ENCODE assay signal across 9 cellular contexts in the genomic region with DNA sequence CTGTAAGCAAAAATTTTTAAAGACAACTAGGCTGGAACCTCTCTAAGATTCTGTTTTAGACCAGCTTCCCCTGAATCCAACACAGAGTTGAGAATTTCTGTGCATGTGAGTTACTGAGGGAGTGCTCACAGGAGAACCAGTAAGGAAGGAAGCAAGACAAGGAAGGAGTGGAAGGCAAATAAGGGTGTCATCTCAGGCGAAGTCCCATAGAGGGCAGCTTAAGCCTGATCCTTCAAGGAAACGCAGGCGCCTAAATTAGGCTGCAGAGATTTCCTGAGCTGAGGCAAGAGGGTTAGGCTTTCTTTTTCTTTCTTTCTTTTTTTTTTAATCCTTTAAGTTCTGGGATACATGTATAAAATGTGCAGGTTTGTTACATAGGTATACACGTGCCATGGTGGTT. TPM values are rescaled to one million over a fixed set of nuclear protein-coding genes. Genes with fewer than 3 reads are reported as not detected.
DNase-seq lines count a peak whose midpoint lies in the region; ATAC-seq and TF ChIP-seq lines count a peak whose summit lies in the region.
"Had no signal": no experiment of that assay in that cellular context is flagged by ENCODE, and none has a peak within 500 bp of the region (broad histone marks: within the 10 kb centered on the region; RNA-seq: fewer than 3 reads in every experiment).

No MANE protein-coding gene starts in this region.

- H3K9me3 ChIP-seq in CD4-positive, alpha-beta T cell (ENCODE audit: control insufficient read depth, low read length), result no peaks in the 10 kb centered on the region

- H3K4me3 Mint-ChIP-seq in activated T-helper 17 cell treated with anti-CD3 and anti-CD28 coated beads, Interleukin-2, amount 50 U/mL, for 72 hours, result no peak overlapping the region
- no peak overlapping the region for H3K4me3 Mint-ChIP-seq in CD4-positive, alpha-beta T cell
- H3K4me3 Mint-ChIP-seq: activated T-cell treated with anti-CD3 and anti-CD28 coated beads, Interleukin-2, amount 50 U/mL, for 24 hours had no signal

- H3K9me3 Mint-ChIP-seq in activated T-helper 17 cell treated with anti-CD3 and anti-CD28 coated beads, Interleukin-2, amount 50 U/mL, for 72 hours, result no peaks in the 10 kb centered on the region
- H3K9me3 Mint-ChIP-seq in CD4-positive, alpha-beta T cell, result no peaks in the 10 kb centered on the region

- ATAC-seq in activated T-helper 17 cell treated with anti-CD3 and anti-CD28 coated beads, Interleukin-2, amount 50 U/mL, for 72 hours (replicated peaks), result no peak
- ATAC-seq in CD4-positive, alpha-beta T cell (ENCODE audit: poor library complexity), result no peak

- H3K27me3 Mint-ChIP-seq in activated T-helper 17 cell treated with anti-CD3 and anti-CD28 coated beads, Interleukin-2, amount 50 U/mL, for 72 hours, result peaks cover 7% of the 10 kb centered on the region
- H3K27me3 Mint-ChIP-seq in CD4-positive, alpha-beta T cell, result peaks cover 15% of the 10 kb centered on the region

- CTCF ChIA-PET in CD4-positive, alpha-beta T cell (lab: Charles Lee), result no interaction called here

- no peak for TF ChIP-seq POLR2A in erythroblast (IDR thresholded peaks at IDR 0.05; ENCODE audit: low read length)

- no peaks in the 10 kb centered on the region for H3K27me3 ChIP-seq in CD4-positive, alpha-beta T cell (ENCODE audit: control insufficient read depth, insufficient read depth, low read length)

- intact Hi-C loops in CD4-positive, alpha-beta T cell (cut with DNase I, micrococcal nuclease), result no loop called here

- no peak for TF ChIP-seq CTCF in CD4-positive, alpha-beta T cell (IDR thresholded peaks at IDR 0.05)

- H3K4me1 Mint-ChIP-seq in activated T-helper 17 cell treated with anti-CD3 and anti-CD28 coated beads, Interleukin-2, amount 50 U/mL, for 72 hours, result no peaks in the 10 kb centered on the region
- H3K4me1 Mint-ChIP-seq in CD4-positive, alpha-beta T cell (ENCODE audit: low read depth), result no peaks in the 10 kb centered on the region

- no peak overlapping the region for H3K27ac Mint-ChIP-seq in activated T-helper 17 cell treated with anti-CD3 and anti-CD28 coated beads, Interleukin-2, amount 50 U/mL, for 72 hours
- no peak overlapping the region for H3K27ac Mint-ChIP-seq in CD4-positive, alpha-beta T cell
- H3K27ac Mint-ChIP-seq: activated T-cell treated with anti-CD3 and anti-CD28 coated beads, Interleukin-2, amount 50 U/mL, for 24 hours had no signal

- POLR2A ChIA-PET in CD4-positive, alpha-beta T cell (lab: Charles Lee), result no interaction called here

- H3K27ac ChIP-seq in CD4-positive, alpha-beta T cell (ENCODE audit: low read depth, low read length), result no peak overlapping the region

- DNase-seq in GM04504 (ENCODE audit: low read depth) (peak; percentile 9), NCI-H2196 (lab: John Stamatoyannopoulos, UW; ENCODE audit: unreplicated experiment) (peak; percentile 42), erythroblast (lab: John Stamatoyannopoulos, UW) (peak; percentile 5 to 10), non-pigmented ciliary epithelial cell (ENCODE audit: low read depth) (peak; percentile 11), activated gamma-delta T cell treated with Interleukin-2 at 50 U/mL for 16 hours (no peak), NCI-H1092 treated with DMSO at 0.1 percent for 48 hours (lab: John Stamatoyannopoulos, UW) (no peak)
- DNase-seq in CD4-positive, alpha-beta T cell, result no peak
- DNase-seq: activated T-cell treated with anti-CD3 and anti-CD28 coated beads, Interleukin-2, amount 50 U/mL, for 24 hours had no signal

- no peaks in the 10 kb centered on the region for H3K36me3 Mint-ChIP-seq in activated T-helper 17 cell treated with anti-CD3 and anti-CD28 coated beads, Interleukin-2, amount 50 U/mL, for 72 hours (ENCODE audit: low read depth)
- H3K36me3 Mint-ChIP-seq in CD4-positive, alpha-beta T cell (ENCODE audit: low read depth), result no peaks in the 10 kb centered on the region

RNA-seq across cellular contexts. Expression of gene COL6A6, which starts 36.2 kb away (rescaled TPM):
- not detected for total RNA-seq in activated T-helper 17 cell treated with anti-CD3 and anti-CD28 coated beads, Interleukin-2, amount 50 U/mL, for 72 hours
- total RNA-seq in CD4-positive, alpha-beta T cell, result not detected

Comparison
In these comparisons a context has a peak if more than half of its experiments do, and no peak if none do; other contexts are left out.
1. DNase-seq: peak in GM04504 (single experiment), NCI-H2196 (single experiment), erythroblast (2 of 2) and non-pigmented ciliary epithelial cell (single experiment); none in CD4-positive, alpha-beta T cell (0 of 10), activated gamma-delta T cell treated with Interleukin-2 at 50 U/mL for 16 hours (single experiment) and NCI-H1092 treated with DMSO at 0.1 percent for 48 hours (single experiment).